In genomic region chr7:112450807-112451661, GRCh38 we compare ENCODE assay signal across 8 cellular contexts. TPM values are rescaled to one million over a fixed set of nuclear protein-coding genes. Genes with fewer than 3 reads are reported as not detected.
DNase-seq lines count a peak whose midpoint lies in the region; ATAC-seq and TF ChIP-seq lines count a peak whose summit lies in the region.

No MANE protein-coding gene starts in this region.

- H3K4me3 Mint-ChIP-seq in T-helper 2 cell treated with Interferon-gamma antibody and Interleukin-4, amounts not matched to agents 5 μg/mL and 100 μg/mL, for 36 hours: peak overlapping the region; percentile 99

- H3K9me3 ChIP-seq in ascending aorta (no peaks in the 10 kb centered on the region), right cardiac atrium (ENCODE audit: control insufficient read depth, low read length) (no peaks in the 10 kb centered on the region), prostate gland (no peaks in the 10 kb centered on the region)

- peaks cover 8% of the 10 kb centered on the region for H3K36me3 Mint-ChIP-seq in T-helper 2 cell treated with Interferon-gamma antibody and Interleukin-4, amounts not matched to agents 5 μg/mL and 100 μg/mL, for 36 hours (ENCODE audit: low read depth)

- DNase-seq in NCI-H187 treated with DMSO at 0.1 percent for 48 hours (lab: John Stamatoyannopoulos, UW) (peak; percentile 93), ascending aorta (ENCODE audit: low spot score in 2 of 2) (peak; percentile 92 to 98), right cardiac atrium (peak; percentile 95 to 98 (median 97)), prostate gland (ENCODE audit: low spot score) (peak; percentile 97), ureter (ENCODE audit: low spot score) (peak; percentile 96)
- peak; percentile 87 for DNase-seq in T-helper 2 cell treated with Interferon-gamma antibody and Interleukin-4, amounts not matched to agents 5 μg/mL and 100 μg/mL, for 36 hours (ENCODE audit: low spot score)

- H3K27ac Mint-ChIP-seq in T-helper 2 cell treated with Interferon-gamma antibody and Interleukin-4, amounts not matched to agents 5 μg/mL and 100 μg/mL, for 36 hours: peak overlapping the region; percentile 100

- H3K4me3 ChIP-seq in ascending aorta (peak overlapping the region; percentile 78 to 96), right cardiac atrium (ENCODE audit: low read length) (peak overlapping the region; percentile 84), prostate gland (peak overlapping the region; percentile 76 to 98)

- TF ChIP-seq POLR2A in GM18505 (IDR thresholded peaks at IDR 0.05; ENCODE audit: borderline replicate concordance, extremely low read depth, insufficient read depth, insufficient read length): no peak
- peak; percentile 21 for TF ChIP-seq POLR2A in prostate gland (IDR thresholded peaks at IDR 0.05)

- peak overlapping the region; percentile 97 to 99 for H3K27ac ChIP-seq in ascending aorta
- peak overlapping the region; percentile 94 for H3K27ac ChIP-seq in right cardiac atrium (ENCODE audit: low read length)
- H3K27ac ChIP-seq in prostate gland: peak overlapping the region; percentile 95 to 99

- H3K27me3 Mint-ChIP-seq in T-helper 2 cell treated with Interferon-gamma antibody and Interleukin-4, amounts not matched to agents 5 μg/mL and 100 μg/mL, for 36 hours (ENCODE audit: low read depth): no peaks in the 10 kb centered on the region

- H3K9me3 Mint-ChIP-seq in T-helper 2 cell treated with Interferon-gamma antibody and Interleukin-4, amounts not matched to agents 5 μg/mL and 100 μg/mL, for 36 hours: no peaks in the 10 kb centered on the region

- intact Hi-C loops in ascending aorta (cut with DNase I): loop anchor here (1.0 to 10.0 kb wide), 4 partner anchors 31 to 1634 kb away; partner anchors contain the start of genes DOCK4 and ZNF277
- intact Hi-C loops in right cardiac atrium (cut with DNase I): no loop called here
- intact Hi-C loops in prostate gland (cut with DNase I): loop anchor here (5.0 kb wide), 1 partner anchor 244 kb away; the partner anchor contains the start of genes DOCK4 and ZNF277

- peaks cover 38% of the 10 kb centered on the region for H3K4me1 Mint-ChIP-seq in T-helper 2 cell treated with Interferon-gamma antibody and Interleukin-4, amounts not matched to agents 5 μg/mL and 100 μg/mL, for 36 hours (ENCODE audit: low read depth)

- no peaks in the 10 kb centered on the region for H3K27me3 ChIP-seq in ascending aorta
- no peaks in the 10 kb centered on the region for H3K27me3 ChIP-seq in right cardiac atrium (ENCODE audit: control insufficient read depth, insufficient read depth)
- no peaks in the 10 kb centered on the region for H3K27me3 ChIP-seq in prostate gland (replicated peaks; ENCODE audit: insufficient read depth)

- H3K36me3 ChIP-seq in ascending aorta: peaks cover 0 to 7% of the 10 kb centered on the region in 2 donors
- peaks cover 0 to 3% of the 10 kb centered on the region in 2 donors for H3K36me3 ChIP-seq in prostate gland

- ATAC-seq in GM18505 (IDR thresholded peaks at IDR 0.05; ENCODE audit: unreplicated experiment) (peak; percentile 78), HG02973 (IDR thresholded peaks at IDR 0.05; ENCODE audit: unreplicated experiment) (peak; percentile 81), right cardiac atrium (peak; percentile 94)

- under 1% methylated on average over 56 of the region's 56 CpGs for WGBS in right cardiac atrium
- WGBS in prostate gland: under 1% methylated on average over 54 of the region's 56 CpGs

- H3K4me1 ChIP-seq in ascending aorta (peaks cover 0 to 12% of the 10 kb centered on the region in 2 donors), right cardiac atrium (ENCODE audit: control insufficient read depth, insufficient read depth, low read length) (peaks cover 2% of the 10 kb centered on the region), prostate gland (replicated peaks) (peaks cover 9% of the 10 kb centered on the region)

- TF ChIP-seq CTCF in ascending aorta (IDR thresholded peaks at IDR 0.05) (peak in 1 of 3 experiments; percentile 11), prostate gland (IDR thresholded peaks at IDR 0.05) (no peak)

RNA-seq across cellular contexts. Expression of gene IFRD1, which starts 0.8 kb away (rescaled TPM):
- 35.1 TPM for total RNA-seq in ascending aorta
- total RNA-seq in right cardiac atrium: 10 to 100 TPM; 24.1 to 51.7 (median 26.8) TPM
- 28.6 TPM for polyA plus RNA-seq in right cardiac atrium
- 10 to 100 TPM; 57.5 to 58.5 TPM for total RNA-seq in prostate gland
- 41.4 TPM for total RNA-seq in ureter

RNA-seq across cellular contexts. Expression of gene LSMEM1, which starts 29.8 kb away (rescaled TPM):
- not detected for total RNA-seq in ascending aorta
- total RNA-seq in right cardiac atrium: 1 to 10 TPM in 3 of 4 donors, under 1 TPM in 1; 0.74 to 3.0 (median 1.4) TPM
- polyA plus RNA-seq in right cardiac atrium: 2.5 TPM
- total RNA-seq in prostate gland: 1 to 10 TPM in 1 of 2 donors, not detected in 1; 1.5 TPM
- total RNA-seq in ureter: 2.3 TPM

Comparison
In these comparisons a context has a peak if more than half of its experiments do, and no peak if none do; other contexts are left out.
1. Peak in every context shown above with its lines: DNase-seq, ATAC-seq, H3K4me3 ChIP-seq and H3K27ac ChIP-seq.
2. intact Hi-C loops: an anchor here in ascending aorta (1.0 to 10.0 kb wide) and prostate gland (5.0 kb wide); none called in right cardiac atrium.